ENCODE assay signal across 15 cellular contexts in genomic region chr1:182608850-182609610, GRCh38. TPM values are rescaled to one million over a fixed set of nuclear protein-coding genes. Genes with fewer than 3 reads are reported as not detected.
DNase-seq lines count a peak whose midpoint lies in the region; ATAC-seq, FAIRE-seq and TF ChIP-seq lines count a peak whose summit lies in the region.
"Had no signal": no experiment of that assay in that cellular context is flagged by ENCODE, and none has a peak within 500 bp of the region (broad histone marks: within the 10 kb centered on the region; RNA-seq: fewer than 3 reads in every experiment).

No MANE protein-coding gene starts in this region.

- H3K9me3 ChIP-seq in adipocyte (ENCODE audit: control insufficient read depth, low read length) (no peaks in the 10 kb centered on the region), HepG2 (ENCODE audit: low read length) (no peaks in the 10 kb centered on the region), MG63 (no peaks in the 10 kb centered on the region), left lung (no peaks in the 10 kb centered on the region)
- H3K9me3 ChIP-seq: pancreas, thyroid gland had no signal

- H3K27ac ChIP-seq in HepG2 (ENCODE audit: extremely low read length, insufficient read depth, low read length), result no peak overlapping the region
- H3K27ac ChIP-seq in left lung, result no peak overlapping the region
- H3K27ac ChIP-seq: 22Rv1, pancreas had no signal

- H3K9ac ChIP-seq in adipocyte (ENCODE audit: low read length), result no peak overlapping the region
- H3K9ac ChIP-seq in HepG2 (ENCODE audit: insufficient read depth, low read depth, low read length), result no peak overlapping the region

- no peak for FAIRE-seq in HepG2 (lab: Jason Lieb, UNC)
- FAIRE-seq: pancreas had no signal

- TF ChIP-seq RAD21 in HepG2 (CRISPR knock-in tag; IDR thresholded peaks at IDR 0.05), result no peak

- H2AFZ ChIP-seq in HepG2 (ENCODE audit: low read length), result no peak overlapping the region

- H4K20me1 ChIP-seq in HepG2 (ENCODE audit: insufficient read depth, low read length), result no peaks in the 10 kb centered on the region

- H3K4me2 ChIP-seq in HepG2 (ENCODE audit: low read depth, low read length), result no peak overlapping the region

- H3K4me1 ChIP-seq in adipocyte (ENCODE audit: control insufficient read depth, insufficient read depth, low read length), result peaks cover 37% of the 10 kb centered on the region
- H3K4me1 ChIP-seq in HepG2 (ENCODE audit: insufficient read depth, low read length), result no peaks in the 10 kb centered on the region
- peaks cover 5 to 30% of the 10 kb centered on the region in 2 donors for H3K4me1 ChIP-seq in left lung

- intact Hi-C loops in HepG2 (cut with micrococcal nuclease; ENCODE audit: unreplicated experiment), result no loop called here
- intact Hi-C loops in left lung (cut with DNase I), result no loop called here

- CTCF ChIA-PET in HepG2 (lab: Yijun Ruan, JAX; ENCODE audit: low intra/inter-chr PET ratio, low total read pairs), result no interaction called here

- TF ChIP-seq EP300 in HepG2 (IDR thresholded peaks at IDR 0.05; ENCODE audit: low read depth in 2 of 2, low read length in 2 of 2) (no peak), HepG2 (CRISPR knock-in tag; IDR thresholded peaks at IDR 0.05; ENCODE audit: borderline replicate concordance) (no peak)

- peak overlapping the region; percentile 34 for H3K4me3 ChIP-seq in GM12865 (ENCODE audit: low read depth, low read length)
- no peak overlapping the region for H3K4me3 ChIP-seq in adipocyte (ENCODE audit: low read length)
- no peak overlapping the region for H3K4me3 ChIP-seq in HepG2 (replicated peaks in 1 of 3; ENCODE audit: insufficient read depth in 1 of 3, low read depth in 2 of 3, low read length in 3 of 3)
- H3K4me3 ChIP-seq in MG63, result no peak overlapping the region
- no peak overlapping the region for H3K4me3 ChIP-seq in left lung
- H3K4me3 ChIP-seq: pancreas, thyroid gland had no signal

- TF ChIP-seq CTCF in GM12865 (IDR thresholded peaks at IDR 0.05; ENCODE audit: insufficient read depth, low read depth, low read length, missing control alignments), result no peak
- TF ChIP-seq CTCF in HepG2 (CRISPR knock-in tag; IDR thresholded peaks at IDR 0.05), result no peak
- TF ChIP-seq CTCF in left lung (IDR thresholded peaks at IDR 0.05), result no peak

- H3K27me3 ChIP-seq in adipocyte (replicated peaks; ENCODE audit: control insufficient read depth, insufficient read depth, low read length), result no peaks in the 10 kb centered on the region
- peaks cover 5 to 38% of the 10 kb centered on the region in 2 experiments; a peak in 3 of 5 replicates for H3K27me3 ChIP-seq in HepG2 (ENCODE audit: control insufficient read depth in 1 of 2, insufficient read depth in 2 of 2, low read length in 2 of 2)
- no peaks in the 10 kb centered on the region for H3K27me3 ChIP-seq in MG63
- peaks cover 0 to 18% of the 10 kb centered on the region in 2 donors for H3K27me3 ChIP-seq in left lung
- H3K27me3 ChIP-seq: thyroid gland had no signal

- peak; percentile 42 for DNase-seq in NCI-H1092 treated with DMSO at 0.1 percent for 48 hours (lab: John Stamatoyannopoulos, UW)
- no peak for DNase-seq in NCI-H1092 (lab: John Stamatoyannopoulos, UW)
- peak; percentile 65 for DNase-seq in GM12865 (ENCODE audit: low read depth)
- DNase-seq in adipocyte (ENCODE audit: low read depth), result peak; percentile 27
- no peak for DNase-seq in HepG2 (ENCODE audit: low spot score)
- DNase-seq in MG63, result no peak
- DNase-seq in left lung, result no peak
- DNase-seq: activated CD4-positive, alpha-beta T cell treated with anti-CD3 and anti-CD28 coated beads, Interleukin-2, amount 50 U/mL, for 48 hours; central memory CD4-positive, alpha-beta T cell; Karpas-422; NCI-H226; pancreas; thyroid gland had no signal

- in situ Hi-C loops in HepG2 (cut with HindIII; ENCODE audit: extremely low pct_ligation_motif_present, low pct_unique_long_range_greater_than_20kb), result no loop called here

- 3% methylated on average over 8 of the region's 8 CpGs for WGBS in HepG2 (ENCODE audit: low lambda C conversion rate)

- H3K36me3 ChIP-seq in adipocyte (ENCODE audit: control insufficient read depth, insufficient read depth, low read length, severe bottlenecking), result no peaks in the 10 kb centered on the region
- no peaks in the 10 kb centered on the region for H3K36me3 ChIP-seq in HepG2 (replicated peaks in 1 of 2; ENCODE audit: control insufficient read depth in 1 of 2, insufficient read depth in 2 of 2, low read length in 2 of 2)
- no peaks in the 10 kb centered on the region for H3K36me3 ChIP-seq in MG63
- H3K36me3 ChIP-seq in left lung, result no peaks in the 10 kb centered on the region
- H3K36me3 ChIP-seq: pancreas, thyroid gland had no signal

- ATAC-seq in HepG2 (no peak), HG02885 (IDR thresholded peaks at IDR 0.05; ENCODE audit: poor library complexity, unreplicated experiment) (no peak), left lung (no peak)
- ATAC-seq: pancreas had no signal

- POLR2A ChIA-PET in HepG2 (lab: Yijun Ruan, JAX), result no interaction called here

- no peak for TF ChIP-seq POLR2A in HepG2 (IDR thresholded peaks at IDR 0.05; ENCODE audit: insufficient read depth in 1 of 2, low read depth in 2 of 2, low read length in 2 of 2)

- no peaks in the 10 kb centered on the region for H3K79me2 ChIP-seq in HepG2 (ENCODE audit: insufficient read depth, low read length)

- no TSS peak for BruUV-seq in HepG2 (replicated peaks; lab: Mats Ljungman, UMichigan)

TF ChIP-seq in HepG2, 621 proteins besides CTCF, POLR2A, EP300 and RAD21:
- peak; percentile 46 for TF ChIP-seq ATF7 (IDR thresholded peaks at IDR 0.05)
- TF ChIP-seq ATF7 (CRISPR knock-in tag; IDR thresholded peaks at IDR 0.05), result no peak
- TF ChIP-seq CREB1 (IDR thresholded peaks at IDR 0.05), result peak; percentile 61
- no peak for TF ChIP-seq CREB1 (CRISPR knock-in tag; IDR thresholded peaks at IDR 0.05)
- no peak for TF ChIP-seq ZNF782 (CRISPR knock-in tag; IDR thresholded peaks at IDR 0.05; ENCODE audit: borderline replicate concordance)
- TF ChIP-seq ARHGAP35 (CRISPR knock-in tag; IDR thresholded peaks at IDR 0.05; ENCODE audit: borderline replicate concordance), result no peak

RNA-seq across cellular contexts. Expression of gene RGS16, which starts 4.8 kb away (rescaled TPM):
- total RNA-seq in HepG2 (2016; rRNA removed; fragmentation: Illumina TruSeq; extraction: Trizol), result not detected in 2 replicates
- total RNA-seq in HepG2 (2016; cell fraction: cytosol; rRNA removed; fragmentation: Illumina TruSeq; extraction: Trizol; ENCODE audit: low read depth), result not detected in 2 replicates
- not detected in 2 replicates for total RNA-seq in HepG2 (2016; cell fraction: insoluble cytoplasmic fraction; rRNA removed; fragmentation: Illumina TruSeq; extraction: Trizol)
- not detected in 2 replicates for total RNA-seq in HepG2 (2016; cell fraction: membrane; rRNA removed; fragmentation: Illumina TruSeq; extraction: Trizol)
- not detected in 2 replicates for total RNA-seq in HepG2 (2016; cell fraction: nucleus; rRNA removed; fragmentation: Illumina TruSeq; extraction: Trizol)
- not detected in 2 replicates for polyA plus RNA-seq in HepG2 (2011; rRNA removed)
- not detected in 2 replicates for polyA plus RNA-seq in HepG2 (2011; cell fraction: cytosol; rRNA removed)
- not detected in 2 replicates for polyA plus RNA-seq in HepG2 (2011; cell fraction: nucleus; rRNA removed)
- polyA plus RNA-seq in HepG2 (2012), result not detected in 2 replicates
- not detected in 2 replicates for polyA plus RNA-seq in HepG2 (2016; cell fraction: cytosol; fragmentation: Illumina TruSeq; extraction: Trizol; ENCODE audit: low read depth)
- not detected in 2 replicates for polyA plus RNA-seq in HepG2 (2016; cell fraction: insoluble cytoplasmic fraction; fragmentation: Illumina TruSeq; extraction: Trizol; ENCODE audit: low read depth)
- not detected in 2 replicates for polyA plus RNA-seq in HepG2 (2016; cell fraction: membrane; fragmentation: Illumina TruSeq; extraction: Trizol; ENCODE audit: low read depth)
- not detected in 2 replicates for polyA plus RNA-seq in HepG2 (2016; cell fraction: nucleus; fragmentation: Illumina TruSeq; extraction: Trizol; ENCODE audit: insufficient read depth, low read depth)
- polyA minus RNA-seq in HepG2 (2011; rRNA and poly(A)+ RNA removed; ENCODE audit: low replicate concordance), result 3.1 TPM in 1 of 2 replicates, not detected in the other
- polyA minus RNA-seq in HepG2 (2011; cell fraction: cytosol; rRNA and poly(A)+ RNA removed), result not detected in 2 replicates
- not detected in 2 replicates for polyA minus RNA-seq in HepG2 (2011; cell fraction: nucleus; rRNA and poly(A)+ RNA removed)
- 0.40 TPM in 1 of 2 replicates, not detected in the other for total RNA-seq in MG63 (2014; rRNA removed; shearing (Covaris generic); ENCODE audit: low replicate concordance)
- 10 to 100 TPM; 10.1 to 11.0 TPM for total RNA-seq in left lung

RNA-seq across cellular contexts. Expression of gene RNASEL, which starts 20.0 kb away (rescaled TPM):
- total RNA-seq in HepG2 (2016; rRNA removed; fragmentation: Illumina TruSeq; extraction: Trizol), result 0.13 and 0.20 TPM in 2 replicates
- total RNA-seq in HepG2 (2016; cell fraction: cytosol; rRNA removed; fragmentation: Illumina TruSeq; extraction: Trizol; ENCODE audit: low read depth), result not detected in 2 replicates
- 0.09 and 0.12 TPM in 2 replicates for total RNA-seq in HepG2 (2016; cell fraction: insoluble cytoplasmic fraction; rRNA removed; fragmentation: Illumina TruSeq; extraction: Trizol)
- total RNA-seq in HepG2 (2016; cell fraction: membrane; rRNA removed; fragmentation: Illumina TruSeq; extraction: Trizol), result 0.07 TPM in 1 of 2 replicates, not detected in the other
- 0.09 TPM in 2 replicates for total RNA-seq in HepG2 (2016; cell fraction: nucleus; rRNA removed; fragmentation: Illumina TruSeq; extraction: Trizol)
- 0.05 and 0.16 TPM in 2 replicates for polyA plus RNA-seq in HepG2 (2011; rRNA removed)
- 0.01 and 0.09 TPM in 2 replicates for polyA plus RNA-seq in HepG2 (2011; cell fraction: cytosol; rRNA removed)
- 0.06 and 0.29 TPM in 2 replicates for polyA plus RNA-seq in HepG2 (2011; cell fraction: nucleus; rRNA removed)
- 0.04 and 0.08 TPM in 2 replicates for polyA plus RNA-seq in HepG2 (2012)
- polyA plus RNA-seq in HepG2 (2016; cell fraction: cytosol; fragmentation: Illumina TruSeq; extraction: Trizol; ENCODE audit: low read depth), result not detected in 2 replicates
- polyA plus RNA-seq in HepG2 (2016; cell fraction: insoluble cytoplasmic fraction; fragmentation: Illumina TruSeq; extraction: Trizol; ENCODE audit: low read depth), result 0.15 TPM in 1 of 2 replicates, not detected in the other
- not detected in 2 replicates for polyA plus RNA-seq in HepG2 (2016; cell fraction: membrane; fragmentation: Illumina TruSeq; extraction: Trizol; ENCODE audit: low read depth)
- 0.15 and 0.18 TPM in 2 replicates for polyA plus RNA-seq in HepG2 (2016; cell fraction: nucleus; fragmentation: Illumina TruSeq; extraction: Trizol; ENCODE audit: insufficient read depth, low read depth)
- 0.04 and 1.8 TPM in 2 replicates for polyA minus RNA-seq in HepG2 (2011; rRNA and poly(A)+ RNA removed; ENCODE audit: low replicate concordance)
- polyA minus RNA-seq in HepG2 (2011; cell fraction: cytosol; rRNA and poly(A)+ RNA removed), result not detected in 2 replicates
- polyA minus RNA-seq in HepG2 (2011; cell fraction: nucleus; rRNA and poly(A)+ RNA removed), result 0.13 and 0.37 TPM in 2 replicates
- 4.0 TPM in 2 replicates for total RNA-seq in MG63 (2014; rRNA removed; shearing (Covaris generic); ENCODE audit: low replicate concordance)
- total RNA-seq in left lung, result 10 to 100 TPM; 13.5 to 13.6 TPM

Comparison
In these comparisons a context has a peak if more than half of its experiments do, and no peak if none do; other contexts are left out.
1. DNase-seq: peak in NCI-H1092 treated with DMSO at 0.1 percent for 48 hours (single experiment), GM12865 (single experiment) and adipocyte (single experiment); none in NCI-H1092 (single experiment), HepG2 (single experiment), MG63 (single experiment) and left lung (0 of 2).